ENCODE assay signal across 21 cellular contexts in genomic region chr1:228002792-228003191, GRCh38. TPM values are rescaled to one million over a fixed set of nuclear protein-coding genes. Genes with fewer than 3 reads are reported as not detected.
A peak's percentile ranks its signal among the peaks of the same experiment; 100 is the strongest.
DNase-seq lines count a peak whose midpoint lies in the region; TF ChIP-seq lines count a peak whose summit lies in the region.
"Had no signal": no experiment of that assay in that cellular context is flagged by ENCODE, and none has a peak within 500 bp of the region (broad histone marks: within the 10 kb centered on the region; RNA-seq: fewer than 3 reads in every experiment).

No MANE protein-coding gene starts in this region.

- TF ChIP-seq CTCF in right atrium auricular region (IDR thresholded peaks at IDR 0.05) (no peak), left ventricle myocardium inferior (IDR thresholded peaks at IDR 0.05; ENCODE audit: borderline replicate concordance) (no peak), stomach (IDR thresholded peaks at IDR 0.05) (no peak)

- intact Hi-C loops in left ventricle myocardium inferior (cut with micrococcal nuclease) (no loop called here), stomach (cut with DNase I; ENCODE audit: low total_unique reads) (no loop called here)

- no peak for TF ChIP-seq EP300 in stomach (IDR thresholded peaks at IDR 0.05)

- H3K36me3 ChIP-seq in right atrium auricular region (no peaks in the 10 kb centered on the region), left ventricle myocardium inferior (no peaks in the 10 kb centered on the region), stomach (no peaks in the 10 kb centered on the region)

- H3K27me3 ChIP-seq in right atrium auricular region = peaks cover 0 to 19% of the 10 kb centered on the region in 2 donors
- H3K27me3 ChIP-seq in left ventricle myocardium inferior (ENCODE audit: low read depth) = peaks cover 83% of the 10 kb centered on the region
- peaks cover 23 to 87% (median 51%) of the 10 kb centered on the region in 3 donors for H3K27me3 ChIP-seq in stomach

- 81 to 92% (median 88%) methylated on average over 3 of the region's 3 CpGs for WGBS in stomach, 5 donors

- H3K4me1 ChIP-seq in right atrium auricular region = peaks cover 0 to 5% of the 10 kb centered on the region in 2 donors
- H3K4me1 ChIP-seq in left ventricle myocardium inferior = peaks cover 6% of the 10 kb centered on the region
- H3K4me1 ChIP-seq in stomach = peaks cover 4 to 26% (median 20%) of the 10 kb centered on the region in 4 donors

- no peak overlapping the region for H3K27ac ChIP-seq in right atrium auricular region
- H3K27ac ChIP-seq in left ventricle myocardium inferior (replicated peaks) = no peak overlapping the region
- no peak overlapping the region for H3K27ac ChIP-seq in stomach
- H3K27ac ChIP-seq: C4-2B, GM23248, HL-60 had no signal

- H3K9me3 ChIP-seq in right atrium auricular region (peaks cover 0 to 3% of the 10 kb centered on the region in 2 donors), left ventricle myocardium inferior (replicated peaks) (peaks cover 11% of the 10 kb centered on the region), stomach (peaks cover 0 to 10% (median 9%) of the 10 kb centered on the region in 4 donors)

- DNase-seq in right atrium auricular region (ENCODE audit: low spot score) = peak; percentile 42
- DNase-seq in left ventricle myocardium inferior = no peak
- DNase-seq in mesenteric fat pad (ENCODE audit: low spot score) = peak; percentile 65
- DNase-seq in stomach = peak; percentile 1
- DNase-seq in UCSD-AML1 (lab: John Stamatoyannopoulos, UW; ENCODE audit: unreplicated experiment) = no peak
- no peak for DNase-seq in dedifferentiated amniotic fluid mesenchymal stem cell (ENCODE audit: extremely low spot score)
- DNase-seq: ACHN; AML-193; Caco-2; CD4-positive, alpha-beta T cell; DMS153; DMS79; GDM1; GM23248; HCEC 1CT had no signal

- H3K4me3 ChIP-seq in right atrium auricular region = no peak overlapping the region
- H3K4me3 ChIP-seq in left ventricle myocardium inferior = no peak overlapping the region
- no peak overlapping the region for H3K4me3 ChIP-seq in stomach
- H3K4me3 ChIP-seq: GM23248 had no signal

- TF ChIP-seq POLR2A in stomach (IDR thresholded peaks at IDR 0.05) = no peak

RNA-seq across cellular contexts. Expression of gene WNT3A, which starts 4.0 kb away (rescaled TPM):
- total RNA-seq in right atrium auricular region (not detected), left ventricle myocardium inferior (not detected), mesenteric fat pad (not detected), stomach (not detected)
- under 1 TPM in 2 of 3 donors, not detected in 1; 0.31 to 0.90 TPM for polyA plus RNA-seq in stomach
- total RNA-seq: Daoy, GM23248, H4, HT1080 had no signal
- polyA plus RNA-seq: BJ, GM23248 had no signal

RNA-seq across cellular contexts. Expression of gene WNT9A, which starts 55.1 kb away (rescaled TPM):
- total RNA-seq in right atrium auricular region (1 to 10 TPM in 1 of 2 donors, under 1 TPM in 1; 0.78 to 2.2 TPM), left ventricle myocardium inferior (4.8 TPM), mesenteric fat pad (1.3 TPM), stomach (10 to 100 TPM in 1 of 5 donors, 1 to 10 TPM in 4; 1.7 to 22.2 (median 4.3) TPM)
- 1 to 10 TPM; 1.1 to 2.0 (median 1.1) TPM for polyA plus RNA-seq in stomach
- total RNA-seq: CD4-positive, alpha-beta T cell had no signal

Comparison
In these comparisons a context has a peak if more than half of its experiments do, and no peak if none do; other contexts are left out.
1. DNase-seq: peak in right atrium auricular region (single experiment), mesenteric fat pad (single experiment) and stomach (single experiment); none in left ventricle myocardium inferior (single experiment), UCSD-AML1 (single experiment) and dedifferentiated amniotic fluid mesenchymal stem cell (single experiment).